ENCODE assay signal across 8 cellular contexts in the genomic region with DNA sequence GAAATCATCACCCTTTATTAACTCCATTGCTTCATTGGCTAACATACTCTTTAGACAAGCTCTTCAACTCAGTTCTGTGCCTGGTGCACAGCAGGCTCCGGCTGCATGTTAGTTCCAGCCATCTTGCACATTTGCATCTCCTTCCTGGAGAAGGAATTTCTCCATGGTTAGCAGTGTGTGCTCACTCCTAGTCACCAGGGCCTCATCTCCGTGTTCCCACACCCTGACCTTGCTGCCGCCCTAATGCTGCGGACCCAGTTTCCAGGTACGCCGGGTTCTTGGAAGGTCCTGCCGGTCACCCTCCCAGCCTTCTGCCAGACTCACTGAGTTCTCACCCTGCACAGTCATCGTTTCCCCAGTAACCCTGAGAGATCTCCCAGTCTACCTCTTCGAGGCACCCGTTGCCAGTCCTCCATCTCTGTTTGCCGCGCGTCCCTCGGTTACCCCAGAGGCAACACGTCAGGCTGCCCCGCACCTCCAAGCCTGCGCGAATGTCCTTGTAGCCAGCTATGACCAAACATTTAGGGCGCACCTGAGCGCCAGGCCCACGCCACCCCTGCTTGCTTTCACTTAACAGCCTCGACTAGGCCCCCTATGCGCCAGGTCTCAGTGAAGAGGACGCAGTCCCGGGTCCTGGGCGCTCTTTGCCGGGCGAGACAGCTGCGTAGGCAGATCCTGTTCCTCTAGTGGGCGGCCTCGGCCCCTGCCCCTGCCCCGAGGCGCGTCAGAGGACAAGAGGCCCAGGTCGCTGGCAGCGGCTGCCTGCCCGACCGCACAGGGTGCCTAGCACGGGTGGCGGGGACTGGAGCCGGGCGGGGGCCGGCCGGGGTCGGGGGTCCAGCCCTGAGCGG. TPM values are rescaled to one million over a fixed set of nuclear protein-coding genes. Genes with fewer than 3 reads are reported as not detected.
DNase-seq lines count a peak whose midpoint lies in the region; ATAC-seq and TF ChIP-seq lines count a peak whose summit lies in the region.

No MANE protein-coding gene starts in this region.

- no peaks in the 10 kb centered on the region for H3K36me3 ChIP-seq in SJCRH30
- no peaks in the 10 kb centered on the region for H3K36me3 ChIP-seq in testis (ENCODE audit: low read depth, missing control alignments)

- intact Hi-C loops in testis (cut with DNase I; ENCODE audit: low total_unique reads) = no loop called here

- DNase-seq in DMS114 treated with DMSO at 0.1 percent for 48 hours (lab: John Stamatoyannopoulos, UW; ENCODE audit: unreplicated experiment) = peak; percentile 60
- peak; percentile 83 for DNase-seq in HT-29 (ENCODE audit: low spot score)
- DNase-seq in SJCRH30 = peak; percentile 85 to 86
- DNase-seq in activated naive CD4-positive, alpha-beta T cell (lab: John Stamatoyannopoulos, UW) = peak; percentile 25 to 72 (median 54)
- DNase-seq in globus pallidus (ENCODE audit: low spot score) = peak; percentile 64
- peak in 55 of 56 donors; percentile 12 to 89 (median 76) for DNase-seq in nucleus accumbens (lab: John Stamatoyannopoulos, UW)
- DNase-seq in testis = peak; percentile 69

- H3K4me1 ChIP-seq in SJCRH30 (peaks cover 13% of the 10 kb centered on the region), testis (peaks cover 16% of the 10 kb centered on the region)

- ATAC-seq in GM21367 (IDR thresholded peaks at IDR 0.05; ENCODE audit: unreplicated experiment) = peak; percentile 32

- H3K27me3 ChIP-seq in SJCRH30 (no peaks in the 10 kb centered on the region), testis (no peaks in the 10 kb centered on the region)

- H3K27ac ChIP-seq in SJCRH30 = peak overlapping the region; percentile 83
- peak overlapping the region; percentile 95 to 99 for H3K27ac ChIP-seq in testis

- TF ChIP-seq POLR2A in testis (IDR thresholded peaks at IDR 0.05) = no peak

- no peak for TF ChIP-seq CTCF in testis (IDR thresholded peaks at IDR 0.05)

- peak overlapping the region; percentile 80 for H3K4me3 ChIP-seq in SJCRH30
- peak overlapping the region; percentile 66 to 84 for H3K4me3 ChIP-seq in testis

- no peaks in the 10 kb centered on the region for H3K9me3 ChIP-seq in SJCRH30 (replicated peaks)
- no peaks in the 10 kb centered on the region for H3K9me3 ChIP-seq in testis

- WGBS in testis, 2 donors = 0 to 2% methylated on average over 21 to 35 of the region's 46 CpGs

RNA-seq across cellular contexts. Expression of gene ZNF592, which starts 0.7 kb away (rescaled TPM):
- 22.6 and 27.5 TPM in 2 replicates for total RNA-seq in HT-29 (2014; rRNA removed; shearing (Covaris generic))
- total RNA-seq in SJCRH30 (2014; rRNA removed; shearing (Covaris generic)) = 12.6 and 13.0 TPM in 2 replicates
- total RNA-seq in testis = 10 to 100 TPM; 36.7 to 40.8 TPM
- polyA plus RNA-seq in testis (ENCODE audit: insufficient read depth, low read depth, low replicate concordance) = 39.6 TPM

RNA-seq across cellular contexts. Expression of gene SEC11A, which starts 31.7 kb away (rescaled TPM):
- 215 and 238 TPM in 2 replicates for total RNA-seq in HT-29 (2014; rRNA removed; shearing (Covaris generic))
- total RNA-seq in SJCRH30 (2014; rRNA removed; shearing (Covaris generic)) = 258 and 277 TPM in 2 replicates
- total RNA-seq in testis = 10 to 100 TPM; 67.7 to 88.9 TPM
- polyA plus RNA-seq in testis (ENCODE audit: insufficient read depth, low read depth, low replicate concordance) = 121 TPM

Comparison
In these comparisons a context has a peak if more than half of its experiments do, and no peak if none do; other contexts are left out.
1. Peak in every context shown above with its lines: DNase-seq, ATAC-seq, H3K4me3 ChIP-seq and H3K27ac ChIP-seq.